In the genomic region with DNA sequence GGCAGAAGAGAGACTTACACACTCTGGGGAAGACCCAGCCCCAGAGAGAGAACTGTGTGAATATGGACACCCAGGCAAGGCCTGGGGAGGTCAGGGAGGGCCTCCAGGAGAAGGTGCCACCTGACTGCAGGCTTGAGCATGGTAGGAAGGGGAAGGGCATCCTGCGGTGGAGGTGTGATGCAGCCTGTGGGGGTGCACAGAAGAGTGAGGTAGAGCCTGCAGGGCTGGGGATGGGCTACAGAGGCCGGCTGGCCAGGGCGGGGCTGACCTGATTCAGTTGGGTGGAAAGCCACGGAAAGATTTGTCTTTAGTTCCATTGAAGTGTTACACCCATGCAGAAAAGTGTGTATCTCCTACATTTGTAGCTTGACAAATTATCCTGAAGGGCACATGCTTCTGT, we compare ENCODE assay signal across 10 cellular contexts. TPM values are rescaled to one million over a fixed set of nuclear protein-coding genes. Genes with fewer than 3 reads are reported as not detected.
DNase-seq lines count a peak whose midpoint lies in the region; ATAC-seq and TF ChIP-seq lines count a peak whose summit lies in the region.
"Had no signal": no experiment of that assay in that cellular context is flagged by ENCODE, and none has a peak within 500 bp of the region (broad histone marks: within the 10 kb centered on the region; RNA-seq: fewer than 3 reads in every experiment).

No MANE protein-coding gene starts in this region.

- no peaks in the 10 kb centered on the region for H3K9me3 Mint-ChIP-seq in natural killer cell treated with Interleukin-12 subunit alpha and Interleukin-12 subunit beta and Interleukin-15 and Interleukin-18, amount 100 ng/mL, for 72 hours

- H3K27ac Mint-ChIP-seq in natural killer cell treated with Interleukin-12 subunit alpha and Interleukin-12 subunit beta and Interleukin-15 and Interleukin-18, amount 100 ng/mL, for 72 hours = peak overlapping the region; percentile 15 to 43

- no peak for DNase-seq in natural killer cell treated with Interleukin-12 subunit alpha and Interleukin-12 subunit beta and Interleukin-15 and Interleukin-18, amount 100 ng/mL, for 72 hours (ENCODE audit: low spot score)
- no peak for DNase-seq in posterior vena cava (ENCODE audit: low spot score)
- DNase-seq in foreskin fibroblast = no peak
- DNase-seq in NCI-H82 (lab: John Stamatoyannopoulos, UW) = no peak
- DNase-seq in GM03348 (ENCODE audit: low spot score) = no peak
- DNase-seq: DMS153, islet precursor cell had no signal

- no peaks in the 10 kb centered on the region for H3K27me3 Mint-ChIP-seq in natural killer cell treated with Interleukin-12 subunit alpha and Interleukin-12 subunit beta and Interleukin-15 and Interleukin-18, amount 100 ng/mL, for 72 hours

- peak overlapping the region; percentile 60 for H3K4me3 Mint-ChIP-seq in natural killer cell treated with Interleukin-12 subunit alpha and Interleukin-12 subunit beta and Interleukin-15 and Interleukin-18, amount 100 ng/mL, for 72 hours

- H3K4me1 Mint-ChIP-seq in natural killer cell treated with Interleukin-12 subunit alpha and Interleukin-12 subunit beta and Interleukin-15 and Interleukin-18, amount 100 ng/mL, for 72 hours (ENCODE audit: low read depth in 2 of 2) = peaks cover 50 to 67% of the 10 kb centered on the region in 2 donors

- intact Hi-C loops in posterior vena cava (cut with DNase I) = no loop called here

- H3K4me3 ChIP-seq in foreskin fibroblast (ENCODE audit: low read depth in 1 of 2, low read length in 2 of 2) = no peak overlapping the region

- H3K36me3 Mint-ChIP-seq in natural killer cell treated with Interleukin-12 subunit alpha and Interleukin-12 subunit beta and Interleukin-15 and Interleukin-18, amount 100 ng/mL, for 72 hours = no peaks in the 10 kb centered on the region

- TF ChIP-seq CTCF in foreskin fibroblast (IDR thresholded peaks at IDR 0.05; ENCODE audit: low read depth, low read length) = no peak

- ATAC-seq in GM18499 (IDR thresholded peaks at IDR 0.05; ENCODE audit: insufficient read depth, unreplicated experiment) = peak; percentile 28
- ATAC-seq in GM21529 (IDR thresholded peaks at IDR 0.05; ENCODE audit: unreplicated experiment) = peak; percentile 26
- peak; percentile 13 for ATAC-seq in HG03571 (IDR thresholded peaks at IDR 0.05; ENCODE audit: unreplicated experiment)
- ATAC-seq in natural killer cell treated with Interleukin-12 subunit alpha and Interleukin-12 subunit beta and Interleukin-15 and Interleukin-18, amount 100 ng/mL, for 72 hours = peak; percentile 54 to 67

RNA-seq across cellular contexts. Expression of gene ZMIZ1, which starts 47.6 kb away (rescaled TPM):
- total RNA-seq in natural killer cell treated with Interleukin-12 subunit alpha and Interleukin-12 subunit beta and Interleukin-15 and Interleukin-18, amount 100 ng/mL, for 72 hours = 10 to 100 TPM; 49.7 to 54.4 TPM
- 10 to 100 TPM; 61.5 to 62.6 TPM for total RNA-seq in posterior vena cava
